In genomic region chr5:139517683-139518564, GRCh38 we compare ENCODE assay signal across 9 cellular contexts. TPM values are rescaled to one million over a fixed set of nuclear protein-coding genes. Genes with fewer than 3 reads are reported as not detected.
DNase-seq lines count a peak whose midpoint lies in the region; ATAC-seq and TF ChIP-seq lines count a peak whose summit lies in the region.
"Had no signal": no experiment of that assay in that cellular context is flagged by ENCODE, and none has a peak within 500 bp of the region (broad histone marks: within the 10 kb centered on the region; RNA-seq: fewer than 3 reads in every experiment).

No MANE protein-coding gene starts in this region.

- TF ChIP-seq CTCF in lung (IDR thresholded peaks at IDR 0.05; ENCODE audit: control extremely low read depth, extremely low read depth): peak; percentile 95

- peak overlapping the region; percentile 89 for H3K4me2 ChIP-seq in BLaER1

- H3K9me3 ChIP-seq in BLaER1 (no peaks in the 10 kb centered on the region), lung (ENCODE audit: control insufficient read depth in 2 of 2, insufficient read depth in 1 of 2, low read length in 1 of 2) (no peaks in the 10 kb centered on the region)

- peak overlapping the region; percentile 74 for H3K27ac ChIP-seq in BLaER1
- peak overlapping the region; percentile 58 to 94 for H3K27ac ChIP-seq in lung (ENCODE audit: low read depth in 1 of 2, low read length in 1 of 2)

- H3K4me1 ChIP-seq in BLaER1: peaks cover 78% of the 10 kb centered on the region
- H3K4me1 ChIP-seq in lung (ENCODE audit: control insufficient read depth in 2 of 2, insufficient read depth in 2 of 2, low read length in 2 of 2): peaks cover 0 to 6% of the 10 kb centered on the region in 2 donors

- 4 to 6% methylated on average over 53 to 56 of the region's 56 CpGs for WGBS in lung, 2 donors

- DNase-seq in NCI-H526 (lab: John Stamatoyannopoulos, UW) (peak; percentile 36 to 91), ecto neural progenitor cell (ENCODE audit: low spot score) (peak; percentile 98), lung (ENCODE audit: low spot score) (peak; percentile 91)
- DNase-seq in activated CD4-positive, alpha-beta T cell treated with anti-CD3 and anti-CD28 coated beads, Interleukin-2, amount 50 U/mL, for 48 hours: peak; percentile 91 to 92
- DNase-seq in stimulated activated CD4-positive, alpha-beta T cell treated with anti-CD3 and anti-CD28 coated beads, TNF-alpha, amount 100 ng/mL, for 4 hours (ENCODE audit: low read depth in 3 of 3): peak; percentile 77 to 93 (median 80)

- H3K27me3 ChIP-seq in BLaER1: no peaks in the 10 kb centered on the region
- no peaks in the 10 kb centered on the region for H3K27me3 ChIP-seq in lung (ENCODE audit: control insufficient read depth, insufficient read depth)

- H3K36me3 ChIP-seq in BLaER1 (no peaks in the 10 kb centered on the region), lung (ENCODE audit: control insufficient read depth in 2 of 2, insufficient read depth in 2 of 2, low read length in 2 of 2) (no peaks in the 10 kb centered on the region)

- H3K4me3 ChIP-seq in BLaER1 (peak overlapping the region; percentile 63), lung (peak overlapping the region; percentile 50)

- H3K9ac ChIP-seq in BLaER1: peak overlapping the region; percentile 78

- ATAC-seq in GM19035 (IDR thresholded peaks at IDR 0.05; ENCODE audit: unreplicated experiment): peak; percentile 90
- peak; percentile 81 for ATAC-seq in HG03342 (IDR thresholded peaks at IDR 0.05; ENCODE audit: unreplicated experiment)
- peak; percentile 95 for ATAC-seq in lung (ENCODE audit: insufficient read depth, low FRiP score)

- no peaks in the 10 kb centered on the region for H4K20me1 ChIP-seq in BLaER1

RNA-seq across cellular contexts. Expression of gene STING1, which starts 35.4 kb away (rescaled TPM):
- total RNA-seq in lung: 100 to 1,000 TPM; 144 to 204 TPM
- polyA plus RNA-seq in lung: 100 to 1,000 TPM in 1 of 2 donors, 10 to 100 TPM in 1; 54.3 to 114 TPM

RNA-seq across cellular contexts. Expression of gene UBE2D2, which starts 43.2 kb away (rescaled TPM):
- 10 to 100 TPM; 89.6 to 92.8 TPM for total RNA-seq in lung
- 10 to 100 TPM; 84.1 to 97.8 TPM for polyA plus RNA-seq in lung

RNA-seq across cellular contexts. Expression of gene SMIM33, which starts 47.1 kb away (rescaled TPM):
- not detected for total RNA-seq in lung
- polyA plus RNA-seq in lung: under 1 TPM in 1 of 2 donors, not detected in 1; 0.17 TPM
- total RNA-seq: subcutaneous adipose tissue had no signal

RNA-seq across cellular contexts. Expression of gene ECSCR, which starts 55.4 kb away (rescaled TPM):
- 10 to 100 TPM; 46.2 to 46.7 TPM for total RNA-seq in lung
- polyA plus RNA-seq in lung: 10 to 100 TPM; 24.6 to 55.7 TPM

Comparison
In these comparisons a context has a peak if more than half of its experiments do, and no peak if none do; other contexts are left out.
1. Peak in every context shown above with its lines: DNase-seq, ATAC-seq, H3K4me3 ChIP-seq and H3K27ac ChIP-seq.